In the genomic region with DNA sequence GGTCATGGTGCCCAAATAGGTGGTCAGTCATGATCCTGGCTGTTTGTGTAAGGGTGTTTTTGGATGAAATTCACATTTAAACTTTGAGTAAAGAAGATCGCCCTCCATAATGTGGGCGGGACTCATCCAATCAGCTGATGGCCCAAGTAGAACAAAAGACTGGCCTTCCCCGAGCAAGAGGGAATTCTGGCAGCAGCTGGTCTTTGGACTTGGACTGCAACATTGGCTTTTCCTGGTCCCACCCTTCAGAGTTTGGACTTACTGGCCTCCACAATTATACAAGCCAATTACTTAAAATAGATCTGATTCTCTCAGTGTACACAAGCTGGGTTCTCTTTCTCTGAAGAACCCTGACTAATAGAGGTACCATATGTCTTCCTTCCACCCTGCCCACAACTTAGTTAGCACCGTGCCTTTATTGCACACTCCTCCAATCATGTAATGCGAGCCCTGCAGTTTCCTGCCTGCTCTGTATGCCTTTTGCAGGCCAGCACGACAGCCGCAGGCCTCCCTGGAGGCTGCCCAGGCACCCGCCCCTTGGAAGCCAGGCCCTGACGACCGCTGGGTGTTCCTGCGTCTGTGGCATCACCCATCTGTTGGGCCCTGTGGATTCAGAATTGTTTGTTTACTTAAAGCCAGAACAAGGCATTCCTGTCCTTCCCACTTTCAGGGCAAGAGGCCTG, we compare ENCODE assay signal across 9 cellular contexts. TPM values are rescaled to one million over a fixed set of nuclear protein-coding genes. Genes with fewer than 3 reads are reported as not detected.
DNase-seq lines count a peak whose midpoint lies in the region; ATAC-seq and TF ChIP-seq lines count a peak whose summit lies in the region.
"Had no signal": no experiment of that assay in that cellular context is flagged by ENCODE, and none has a peak within 500 bp of the region (broad histone marks: within the 10 kb centered on the region; RNA-seq: fewer than 3 reads in every experiment).

No MANE protein-coding gene starts in this region.

- H3F3A ChIP-seq in PC-3 (ENCODE audit: low read length, unreplicated experiment): no peaks in the 10 kb centered on the region

- no peaks in the 10 kb centered on the region for H3K9me3 ChIP-seq in PC-3 (ENCODE audit: low read length)

- H3K4me3 ChIP-seq in PC-3 (ENCODE audit: low read length): no peak overlapping the region

- POLR2A ChIA-PET in PC-3 (lab: Charles Lee; ENCODE audit: unreplicated experiment): no interaction called here

- no peaks in the 10 kb centered on the region for H3K4me1 ChIP-seq in PC-3 (ENCODE audit: insufficient read depth, low read length)

- H3K79me2 ChIP-seq in PC-3 (ENCODE audit: low read length): no peaks in the 10 kb centered on the region

- DNase-seq in AG08396 (ENCODE audit: low spot score) (peak; percentile 89), RPMI7951 (ENCODE audit: low read depth) (peak; percentile 100), fibroblast of the conjunctiva (ENCODE audit: low read depth) (peak; percentile 87), occipital lobe (lab: John Stamatoyannopoulos, UW) (peak; percentile 48), PC-3 (no peak), retina (no peak), NCI-H1105 treated with DMSO at 0.1 percent for 48 hours (lab: John Stamatoyannopoulos, UW) (no peak)
- DNase-seq: activated CD4-positive, alpha-beta T cell treated with anti-CD3 and anti-CD28 coated beads, Interleukin-2, amount 50 U/mL, for 4 hours had no signal

- H4K20me1 ChIP-seq in PC-3 (ENCODE audit: low read length): no peaks in the 10 kb centered on the region

- intact Hi-C loops in PC-3 (cut with micrococcal nuclease): no loop called here

- no peak overlapping the region for H3K9ac ChIP-seq in PC-3 (ENCODE audit: low read length)

- BruUV-seq in PC-3 (replicated peaks; lab: Mats Ljungman, UMichigan): no TSS peak

- H2AFZ ChIP-seq in PC-3 (ENCODE audit: low read length): no peak overlapping the region

- no peak for TF ChIP-seq CTCF in PC-3 (conservative IDR thresholded peaks at IDR 0.05; ENCODE audit: low read depth, low read length)

- H3K27me3 ChIP-seq in PC-3 (ENCODE audit: low read length): no peaks in the 10 kb centered on the region

- H3K9me2 ChIP-seq in PC-3 (replicated peaks; ENCODE audit: low read length): no peaks in the 10 kb centered on the region

- CTCF ChIA-PET in PC-3 (lab: Charles Lee): no interaction called here

- no peak overlapping the region for H3K27ac ChIP-seq in PC-3 (ENCODE audit: low read length)

- H3K36me3 ChIP-seq in PC-3 (ENCODE audit: low read depth, low read length): no peaks in the 10 kb centered on the region

- no peak overlapping the region for H3K4me2 ChIP-seq in PC-3 (ENCODE audit: low read length)

- ATAC-seq in PC-3: no peak
- no peak for ATAC-seq in HG02610 (IDR thresholded peaks at IDR 0.05; ENCODE audit: unreplicated experiment)

RNA-seq across cellular contexts. Expression of gene INMT, which starts 1.2 kb away (rescaled TPM):
- 79.9 and 94.1 TPM in 2 replicates for total RNA-seq in RPMI7951 (2014; rRNA removed; shearing (Covaris generic))
- 0.16 TPM for total RNA-seq in occipital lobe
- total RNA-seq in PC-3 (2014; rRNA removed): not detected in 2 replicates

RNA-seq across cellular contexts. Expression of gene MINDY4, which starts 20.5 kb away (rescaled TPM):
- total RNA-seq in RPMI7951 (2014; rRNA removed; shearing (Covaris generic)): 26.4 and 27.0 TPM in 2 replicates
- total RNA-seq in occipital lobe (5.3 TPM), PC-3 (2014; rRNA removed) (3.0 TPM in 2 replicates)

Comparison
In these comparisons a context has a peak if more than half of its experiments do, and no peak if none do; other contexts are left out.
1. DNase-seq: peak in AG08396 (single experiment), RPMI7951 (single experiment), fibroblast of the conjunctiva (single experiment) and occipital lobe (single experiment); none in PC-3 (single experiment), retina (single experiment) and NCI-H1105 treated with DMSO at 0.1 percent for 48 hours (single experiment).
2. RNA of gene INMT, which starts 1.2 kb away (total RNA-seq): 79.9 to 94.1 TPM in RPMI7951; 0.16 TPM in occipital lobe (single experiment) and not detected in PC-3; every median in the first group is over 10 times any median in the second.